Comparison of ENCODE assay signal across 21 cellular contexts in genomic region chr3:160103397-160103796, GRCh38.
"Had no signal": no experiment of that assay in that cellular context is flagged by ENCODE, and none has a peak within 500 bp of the region (broad histone marks: within the 10 kb centered on the region; RNA-seq: fewer than 3 reads in every experiment).

No MANE protein-coding gene starts in this region.

- H3K9me3 ChIP-seq: SJSA1 had no signal

- H3K4me3 ChIP-seq: SJSA1, SK-N-MC had no signal

- H3K4me1 ChIP-seq: SJSA1 had no signal

- H3K27ac ChIP-seq: SJSA1, SK-N-MC had no signal

- ATAC-seq: HepG2 had no signal

- H3K36me3 ChIP-seq: SJSA1 had no signal

- DNase-seq: IMR-90, Kasumi-1, KG1, MM.1S, NCI-H1092 treated with DMSO at 0.1 percent for 48 hours, NCI-H1417, NCI-H1436 treated with DMSO at 0.1 percent for 48 hours, NCI-H1694, NCI-H187 treated with DMSO at 0.1 percent for 48 hours, NCI-H2029 treated with DMSO at 0.1 percent for 48 hours, NCI-H2107, NCI-H2227 treated with DMSO at 0.1 percent for 48 hours, NCI-H524, NCI-H69, NCI-H774, Right ventricle myocardium superior, RPMI8226, SIG-M5 had no signal
